In genomic region chr7:28474267-28474618, GRCh38 we compare ENCODE assay signal across 23 cellular contexts.
A peak's percentile ranks its signal among the peaks of the same experiment; 100 is the strongest.
DNase-seq lines count a peak whose midpoint lies in the region; ATAC-seq and TF ChIP-seq lines count a peak whose summit lies in the region.
"Had no signal": no experiment of that assay in that cellular context is flagged by ENCODE, and none has a peak within 500 bp of the region (broad histone marks: within the 10 kb centered on the region; RNA-seq: fewer than 3 reads in every experiment).

No MANE protein-coding gene starts in this region.

- TF ChIP-seq CTCF in heart right ventricle (IDR thresholded peaks at IDR 0.05), result no peak
- no peak for TF ChIP-seq CTCF in osteoblast (IDR thresholded peaks at IDR 0.05; ENCODE audit: extremely low read depth, low read depth, low read length)
- no peak for TF ChIP-seq CTCF in vagina (IDR thresholded peaks at IDR 0.05)
- no peak for TF ChIP-seq CTCF in transverse colon (IDR thresholded peaks at IDR 0.05)

- no peak for TF ChIP-seq EP300 in transverse colon (IDR thresholded peaks at IDR 0.05; ENCODE audit: low read depth)

- TF ChIP-seq POLR2A in vagina (IDR thresholded peaks at IDR 0.05) (no peak), transverse colon (IDR thresholded peaks at IDR 0.05) (no peak)

- 77% methylated on average over 8 of the region's 8 CpGs for WGBS in heart right ventricle, 2 donors
- 58 to 84% methylated on average over 4 to 8 of the region's 8 CpGs for WGBS in transverse colon (ENCODE audit: low coverage in 1 of 2), 2 donors

- ATAC-seq in heart right ventricle (peak in 7 of 8 donors; percentile 27 to 55 (median 49)), HG03521 (IDR thresholded peaks at IDR 0.05; ENCODE audit: unreplicated experiment) (no peak)
- ATAC-seq: activated CD4-positive, CD25-positive, alpha-beta regulatory T cell treated with anti-CD3 and anti-CD28 coated beads, Interleukin-2, amount 50 U/mL, for 24 hours; pancreas had no signal

- H3K27ac ChIP-seq in heart right ventricle (peak overlapping the region in 6 of 10 donors; percentile 34 to 64 (median 48)), osteoblast (ENCODE audit: low read depth, low read length) (peak overlapping the region; percentile 92), vagina (peak overlapping the region; percentile 10), transverse colon (peak overlapping the region in 1 of 4 donors; percentile 17)
- H3K27ac ChIP-seq: 22Rv1, hepatocyte, pancreas, upper lobe of right lung had no signal

- intact Hi-C loops in heart right ventricle (cut with DNase I), result no loop called here
- intact Hi-C loops in vagina (cut with DNase I), result no loop called here
- intact Hi-C loops in transverse colon (cut with DNase I; ENCODE audit: low total_unique reads), result no loop called here

- H3K27me3 ChIP-seq in heart right ventricle, result no peaks in the 10 kb centered on the region
- H3K27me3 ChIP-seq in osteoblast (ENCODE audit: insufficient read depth, low read length), result no peaks in the 10 kb centered on the region
- H3K27me3 ChIP-seq in vagina, result no peaks in the 10 kb centered on the region
- H3K27me3 ChIP-seq in transverse colon, result peaks cover 15% of the 10 kb centered on the region
- H3K27me3 ChIP-seq: hepatocyte, upper lobe of right lung had no signal

- no peaks in the 10 kb centered on the region for H4K20me1 ChIP-seq in osteoblast (ENCODE audit: insufficient read depth, low read length)

- H3K4me3 ChIP-seq in heart right ventricle (no peak overlapping the region), osteoblast (ENCODE audit: insufficient read depth, low read length) (peak overlapping the region; percentile 8), vagina (no peak overlapping the region), transverse colon (no peak overlapping the region)
- H3K4me3 ChIP-seq: hepatocyte, pancreas, upper lobe of right lung had no signal

- H3K79me2 ChIP-seq in osteoblast (ENCODE audit: insufficient read depth, low read length), result no peaks in the 10 kb centered on the region
- H3K79me2 ChIP-seq: hepatocyte had no signal

- H3K4me1 ChIP-seq in heart right ventricle (peaks cover 0 to 23% (median 6%) of the 10 kb centered on the region in 9 donors), osteoblast (ENCODE audit: insufficient read depth, low read length) (peaks cover 41% of the 10 kb centered on the region), vagina (no peaks in the 10 kb centered on the region), transverse colon (no peaks in the 10 kb centered on the region)
- H3K4me1 ChIP-seq: pancreas, upper lobe of right lung had no signal

- no peaks in the 10 kb centered on the region for H3K9me3 ChIP-seq in heart right ventricle
- no peaks in the 10 kb centered on the region for H3K9me3 ChIP-seq in osteoblast (ENCODE audit: low read depth, low read length)
- H3K9me3 ChIP-seq in vagina, result no peaks in the 10 kb centered on the region
- no peaks in the 10 kb centered on the region for H3K9me3 ChIP-seq in transverse colon
- H3K9me3 ChIP-seq: pancreas, upper lobe of right lung had no signal

- H3K36me3 ChIP-seq in heart right ventricle, result no peaks in the 10 kb centered on the region
- no peaks in the 10 kb centered on the region for H3K36me3 ChIP-seq in osteoblast (ENCODE audit: insufficient read depth, low read length)
- no peaks in the 10 kb centered on the region for H3K36me3 ChIP-seq in vagina
- H3K36me3 ChIP-seq in transverse colon, result no peaks in the 10 kb centered on the region
- H3K36me3 ChIP-seq: pancreas, upper lobe of right lung had no signal

- peak overlapping the region; percentile 71 for H2AFZ ChIP-seq in osteoblast (ENCODE audit: low read length)
- H2AFZ ChIP-seq: hepatocyte had no signal

- DNase-seq in NCI-H2227 treated with DMSO at 0.1 percent for 48 hours (lab: John Stamatoyannopoulos, UW) (peak; percentile 7), NCI-H2227 (lab: John Stamatoyannopoulos, UW; ENCODE audit: unreplicated experiment) (no peak), heart right ventricle (no peak), osteoblast (ENCODE audit: insufficient read length, low spot score, missing footprints) (no peak), vagina (ENCODE audit: extremely low spot score in 2 of 2) (no peak), KBM-7 (no peak), transverse colon (no peak)
- DNase-seq: activated naive CD4-positive, alpha-beta T cell treated with Interleukin-2 at 50 U/mL for 16 hours; activated T-cell treated with anti-CD3 and anti-CD28 coated beads, Interleukin-2, amount 50 U/mL, for 24 hours; DND-41; effector memory CD4-positive, alpha-beta T cell; naive B cell; NCI-H1092; NCI-H2081 treated with DMSO at 0.1 percent for 48 hours; NCI-H526 treated with DMSO at 0.1 percent for 48 hours; pancreas; stimulated activated CD4-positive, alpha-beta T cell treated with anti-CD3 and anti-CD28 coated beads, Interleukin-1b, Interleukin-23, amount 100 ng/mL, for 48 hours; stimulated activated naive CD4-positive, alpha-beta T cell treated with Interleukin-2 at 50 U/mL for 16 hours; upper lobe of right lung had no signal

- peak overlapping the region; percentile 72 for H3K4me2 ChIP-seq in osteoblast (ENCODE audit: insufficient read depth, low read length)
- H3K4me2 ChIP-seq: hepatocyte had no signal

- in situ Hi-C loops in KBM-7 (cut with MboI; ENCODE audit: low pct_unique_long_range_greater_than_20kb, low sequenced_read_pairs), result no loop called here
- in situ Hi-C loops in transverse colon (cut with MboI; ENCODE audit: low pct_ligation_motif_present in 1 of 4, low pct_unique_long_range_greater_than_20kb in 1 of 4, low sequenced_read_pairs in 3 of 4), result no loop called here
